1 cellular context compared by ENCODE assay signal in the genomic region with DNA sequence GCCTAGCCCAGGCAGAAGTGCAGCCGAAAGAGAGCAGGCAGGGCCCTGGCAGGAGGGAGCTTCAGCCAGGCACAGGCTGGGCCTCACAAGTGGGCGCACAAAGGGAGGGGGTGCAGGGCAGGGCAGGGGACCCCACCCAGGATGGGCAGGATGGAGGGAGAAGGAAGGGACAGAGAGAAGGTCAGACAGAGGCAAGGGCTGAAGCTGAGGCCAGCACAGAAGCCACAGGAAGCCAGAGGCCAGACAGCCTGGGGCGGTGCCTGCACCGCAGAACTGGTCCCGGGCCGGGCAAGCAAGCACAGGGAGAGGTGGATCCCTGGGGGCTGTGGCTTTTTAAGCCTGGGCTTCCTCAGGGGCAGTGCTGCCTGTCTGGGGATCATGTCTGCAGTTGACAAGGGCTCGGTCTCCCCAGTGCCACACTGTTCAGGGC.
TF ChIP-seq lines count a peak whose summit lies in the region.

No MANE protein-coding gene starts in this region.

TF ChIP-seq in SK-N-SH treated with all-trans-retinoic acid at 6 μM for 48 hours, 23 proteins besides CTCF, POLR2A, EP300 and RAD21 (continued from another document):
- no peak for TF ChIP-seq RARB (CRISPR knock-in tag; IDR thresholded peaks at IDR 0.05)
- TF ChIP-seq, protein P1, sequence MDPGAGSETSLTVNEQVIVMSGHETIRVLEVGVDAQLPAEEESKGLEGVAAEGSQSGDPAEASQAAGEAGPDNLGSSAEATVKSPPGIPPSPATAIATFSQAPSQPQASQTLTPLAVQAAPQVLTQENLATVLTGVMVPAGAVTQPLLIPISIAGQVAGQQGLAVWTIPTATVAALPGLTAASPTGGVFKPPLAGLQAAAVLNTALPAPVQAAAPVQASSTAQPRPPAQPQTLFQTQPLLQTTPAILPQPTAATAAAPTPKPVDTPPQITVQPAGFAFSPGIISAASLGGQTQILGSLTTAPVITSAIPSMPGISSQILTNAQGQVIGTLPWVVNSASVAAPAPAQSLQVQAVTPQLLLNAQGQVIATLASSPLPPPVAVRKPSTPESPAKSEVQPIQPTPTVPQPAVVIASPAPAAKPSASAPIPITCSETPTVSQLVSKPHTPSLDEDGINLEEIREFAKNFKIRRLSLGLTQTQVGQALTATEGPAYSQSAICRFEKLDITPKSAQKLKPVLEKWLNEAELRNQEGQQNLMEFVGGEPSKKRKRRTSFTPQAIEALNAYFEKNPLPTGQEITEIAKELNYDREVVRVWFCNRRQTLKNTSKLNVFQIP (CRISPR knock-in tag; IDR thresholded peaks at IDR 0.05; ENCODE audit: borderline replicate concordance, low read depth): no peak
- TF ChIP-seq ISL1 (CRISPR knock-in tag; IDR thresholded peaks at IDR 0.05): no peak
- TF ChIP-seq ZNF8 (CRISPR knock-in tag; IDR thresholded peaks at IDR 0.05): no peak
- TF ChIP-seq GLIS3 (CRISPR knock-in tag; IDR thresholded peaks at IDR 0.05): no peak
- TF ChIP-seq PPARA (CRISPR knock-in tag; IDR thresholded peaks at IDR 0.05; ENCODE audit: borderline replicate concordance): no peak
- TF ChIP-seq, protein P2, sequence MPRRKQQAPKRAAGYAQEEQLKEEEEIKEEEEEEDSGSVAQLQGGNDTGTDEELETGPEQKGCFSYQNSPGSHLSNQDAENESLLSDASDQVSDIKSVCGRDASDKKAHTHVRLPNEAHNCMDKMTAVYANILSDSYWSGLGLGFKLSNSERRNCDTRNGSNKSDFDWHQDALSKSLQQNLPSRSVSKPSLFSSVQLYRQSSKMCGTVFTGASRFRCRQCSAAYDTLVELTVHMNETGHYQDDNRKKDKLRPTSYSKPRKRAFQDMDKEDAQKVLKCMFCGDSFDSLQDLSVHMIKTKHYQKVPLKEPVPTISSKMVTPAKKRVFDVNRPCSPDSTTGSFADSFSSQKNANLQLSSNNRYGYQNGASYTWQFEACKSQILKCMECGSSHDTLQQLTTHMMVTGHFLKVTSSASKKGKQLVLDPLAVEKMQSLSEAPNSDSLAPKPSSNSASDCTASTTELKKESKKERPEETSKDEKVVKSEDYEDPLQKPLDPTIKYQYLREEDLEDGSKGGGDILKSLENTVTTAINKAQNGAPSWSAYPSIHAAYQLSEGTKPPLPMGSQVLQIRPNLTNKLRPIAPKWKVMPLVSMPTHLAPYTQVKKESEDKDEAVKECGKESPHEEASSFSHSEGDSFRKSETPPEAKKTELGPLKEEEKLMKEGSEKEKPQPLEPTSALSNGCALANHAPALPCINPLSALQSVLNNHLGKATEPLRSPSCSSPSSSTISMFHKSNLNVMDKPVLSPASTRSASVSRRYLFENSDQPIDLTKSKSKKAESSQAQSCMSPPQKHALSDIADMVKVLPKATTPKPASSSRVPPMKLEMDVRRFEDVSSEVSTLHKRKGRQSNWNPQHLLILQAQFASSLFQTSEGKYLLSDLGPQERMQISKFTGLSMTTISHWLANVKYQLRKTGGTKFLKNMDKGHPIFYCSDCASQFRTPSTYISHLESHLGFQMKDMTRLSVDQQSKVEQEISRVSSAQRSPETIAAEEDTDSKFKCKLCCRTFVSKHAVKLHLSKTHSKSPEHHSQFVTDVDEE (CRISPR knock-in tag; IDR thresholded peaks at IDR 0.05): no peak
- TF ChIP-seq ZNF70 (CRISPR knock-in tag; IDR thresholded peaks at IDR 0.05): no peak
- no peak for TF ChIP-seq ARNTL (CRISPR knock-in tag; IDR thresholded peaks at IDR 0.05; ENCODE audit: borderline replicate concordance, low read depth)
- TF ChIP-seq BACH2 (CRISPR knock-in tag; IDR thresholded peaks at IDR 0.05; ENCODE audit: borderline replicate concordance): no peak
- no peak for TF ChIP-seq OSR1 (CRISPR knock-in tag; IDR thresholded peaks at IDR 0.05)
- no peak for TF ChIP-seq ZNF565 (CRISPR knock-in tag; conservative IDR thresholded peaks at IDR 0.05; ENCODE audit: low read depth)
- no peak for TF ChIP-seq CSDC2 (CRISPR knock-in tag; IDR thresholded peaks at IDR 0.05)
- no peak for TF ChIP-seq ZFP3 (CRISPR knock-in tag; IDR thresholded peaks at IDR 0.05)
- no peak for TF ChIP-seq TOX (CRISPR knock-in tag; IDR thresholded peaks at IDR 0.05; ENCODE audit: borderline replicate concordance)
- no peak for TF ChIP-seq ZFP30 (CRISPR knock-in tag; IDR thresholded peaks at IDR 0.05)
